Comparison of ENCODE assay signal across 8 cellular contexts in genomic region chr9:106921341-106921899, GRCh38. TPM values are rescaled to one million over a fixed set of nuclear protein-coding genes. Genes with fewer than 3 reads are reported as not detected.
DNase-seq lines count a peak whose midpoint lies in the region; ATAC-seq and TF ChIP-seq lines count a peak whose summit lies in the region.

No MANE protein-coding gene starts in this region.

- H3K4me3 ChIP-seq in GM23338: no peak overlapping the region

- H3K4me2 ChIP-seq in GM23338: peak overlapping the region; percentile 39; the same call in 1 of the 2 replicates

- H4K20me1 ChIP-seq in GM23338 (replicated peaks; ENCODE audit: insufficient read depth): peaks cover 7% of the 10 kb centered on the region

- no peak for TF ChIP-seq CTCF in GM23338 (conservative IDR thresholded peaks at IDR 0.05; ENCODE audit: low read depth in 2 of 2)

- peaks cover 83% of the 10 kb centered on the region for H3K36me3 Mint-ChIP-seq in GM23338 (ENCODE audit: low read depth)

- no peaks in the 10 kb centered on the region for H3K9me3 Mint-ChIP-seq in GM23338

- H3F3A ChIP-seq in GM23338 (replicated peaks; ENCODE audit: low read depth): no peaks in the 10 kb centered on the region

- ATAC-seq in GM23338 (peak; percentile 69), left colon (peak; percentile 71), GM18498 (IDR thresholded peaks at IDR 0.05; ENCODE audit: unreplicated experiment) (no peak), HG03460 (IDR thresholded peaks at IDR 0.05; ENCODE audit: unreplicated experiment) (no peak), HG02763 (IDR thresholded peaks at IDR 0.05; ENCODE audit: unreplicated experiment) (no peak)

- intact Hi-C loops in left colon (cut with DNase I, micrococcal nuclease): no loop called here

- H3K79me2 ChIP-seq in GM23338 (replicated peaks; ENCODE audit: insufficient read depth): peaks cover 94% of the 10 kb centered on the region

- H3K4me3 Mint-ChIP-seq in GM23338: no peak overlapping the region

- no peak overlapping the region for H2AFZ ChIP-seq in GM23338

- DNase-seq in GM23338 (ENCODE audit: low spot score) (peak; percentile 21), NCI-H2171 treated with DMSO at 0.1 percent for 48 hours (lab: John Stamatoyannopoulos, UW) (peak; percentile 63), cerebellar cortex (ENCODE audit: low spot score) (peak; percentile 33), left colon (peak; percentile 30 to 33), superior temporal gyrus (ENCODE audit: extremely low spot score) (peak; percentile 85)

- peaks cover 41% of the 10 kb centered on the region for H3K4me1 Mint-ChIP-seq in GM23338

- H3K27ac Mint-ChIP-seq in GM23338: peak overlapping the region; percentile 84

- peaks cover 30% of the 10 kb centered on the region for H3K36me3 ChIP-seq in GM23338 (ENCODE audit: insufficient read depth)

- 0 out of 2 replicates have a peak, but pooled peaks cover 5% of the 10 kb centered on the region for H3K9me2 ChIP-seq in GM23338 (ENCODE audit: insufficient read depth)

- H3K27me3 ChIP-seq in GM23338 (ENCODE audit: insufficient read depth): no peaks in the 10 kb centered on the region

- H3K4me1 ChIP-seq in GM23338 (ENCODE audit: insufficient read depth): peaks cover 31% of the 10 kb centered on the region

- H3K27ac ChIP-seq in GM23338 (ENCODE audit: low read depth): peak overlapping the region; percentile 70; the same call in 1 of the 2 replicates

- peaks cover 5% of the 10 kb centered on the region for H3K27me3 Mint-ChIP-seq in GM23338 (ENCODE audit: insufficient read depth, low read depth, poor library complexity)

TF ChIP-seq in GM23338, 12 proteins besides CTCF, POLR2A, EP300 and RAD21:
- TF ChIP-seq NANOG (IDR thresholded peaks at IDR 0.05; ENCODE audit: borderline replicate concordance) (no peak), JUNB (IDR thresholded peaks at IDR 0.05; ENCODE audit: unreplicated experiment) (no peak), ZNF114 (CRISPR knock-in tag; IDR thresholded peaks at IDR 0.05) (no peak)

RNA-seq across cellular contexts. Expression of gene ZNF462, which starts 58.5 kb away (rescaled TPM):
- 87.8 and 101 TPM in 2 replicates for total RNA-seq in GM23338 (2014; rRNA removed; shearing (Covaris generic))
- 31.1 and 40.0 TPM in 2 replicates for polyA plus RNA-seq in GM23338 (2016; fragmentation: Nextera tagmentation; extraction: Ambion mirVana)
- 10 to 100 TPM; 33.4 to 41.6 TPM for total RNA-seq in left colon

Comparison
In these comparisons a context has a peak if more than half of its experiments do, and no peak if none do; other contexts are left out.
1. ATAC-seq: peak in GM23338 (single experiment) and left colon (single experiment); none in GM18498 (single experiment), HG03460 (single experiment) and HG02763 (single experiment).
2. DNase-seq: peak in every context shown above with its lines; median percentile 85 in superior temporal gyrus; 63 in NCI-H2171 treated with DMSO at 0.1 percent for 48 hours; 33 in cerebellar cortex; 32 in left colon; 21 in GM23338.